Comparison of ENCODE assay signal across 13 cellular contexts in genomic region chr16:57564571-57565270, GRCh38. TPM values are rescaled to one million over a fixed set of nuclear protein-coding genes. Genes with fewer than 3 reads are reported as not detected.
DNase-seq lines count a peak whose midpoint lies in the region; ATAC-seq and TF ChIP-seq lines count a peak whose summit lies in the region.
"Had no signal": no experiment of that assay in that cellular context is flagged by ENCODE, and none has a peak within 500 bp of the region (broad histone marks: within the 10 kb centered on the region; RNA-seq: fewer than 3 reads in every experiment).

No MANE protein-coding gene starts in this region.

- H4K20me1 ChIP-seq in BLaER1 (no peaks in the 10 kb centered on the region), IMR-90 (ENCODE audit: insufficient read depth, low read length) (no peaks in the 10 kb centered on the region)

- H3K4me3 Mint-ChIP-seq in MCF 10A (ENCODE audit: unreplicated experiment): no peak overlapping the region
- H3K4me3 Mint-ChIP-seq: CD4-positive, alpha-beta T cell had no signal

- TF ChIP-seq CTCF in IMR-90 (conservative IDR thresholded peaks at IDR 0.05; ENCODE audit: low read depth, low read length): no peak
- no peak for TF ChIP-seq CTCF in MCF 10A (IDR thresholded peaks at IDR 0.05; ENCODE audit: unreplicated experiment)
- TF ChIP-seq CTCF in kidney epithelial cell (IDR thresholded peaks at IDR 0.05; ENCODE audit: insufficient read depth, low read length, poor library complexity, severe bottlenecking): no peak

- no peak overlapping the region for H2BK15ac ChIP-seq in IMR-90 (ENCODE audit: low read depth, low read length)

- H3K14ac ChIP-seq in IMR-90 (replicated peaks; ENCODE audit: low read depth, low read length): no peak overlapping the region

- H3K4me1 Mint-ChIP-seq in MCF 10A (ENCODE audit: insufficient read depth, unreplicated experiment): peaks cover 10% of the 10 kb centered on the region

- DNase-seq in IMR-90 (peak; percentile 62), MCF 10A (ENCODE audit: unreplicated experiment) (peak; percentile 32), kidney epithelial cell (ENCODE audit: low read depth) (peak; percentile 16), SKM-1 (lab: John Stamatoyannopoulos, UW; ENCODE audit: unreplicated experiment) (no peak), GM03348 (ENCODE audit: low spot score) (no peak), NCI-H446 treated with DMSO at 0.1 percent for 48 hours (lab: John Stamatoyannopoulos, UW) (no peak)
- DNase-seq: CD4-positive, alpha-beta T cell; NCI-H2171; stimulated activated CD4-positive, alpha-beta T cell treated with anti-CD3 and anti-CD28 coated beads, Interleukin-2, amount 100 ng/mL, for 24 hours; stimulated activated naive CD4-positive, alpha-beta T cell treated with Interleukin-2 at 50 U/mL for 16 hours; T-helper 2 cell had no signal

- TF ChIP-seq POLR2A in IMR-90 (IDR thresholded peaks at IDR 0.05; ENCODE audit: low read depth, low read length): no peak

- peaks cover 38% of the 10 kb centered on the region for H3K27me3 Mint-ChIP-seq in MCF 10A (ENCODE audit: insufficient read depth, unreplicated experiment)

- peak overlapping the region; percentile 39; the same call in 1 of the 2 replicates for H3K4me2 ChIP-seq in BLaER1
- no peak overlapping the region for H3K4me2 ChIP-seq in IMR-90 (ENCODE audit: low read depth, low read length)

- peak overlapping the region; percentile 28 for H2AFZ ChIP-seq in IMR-90 (replicated peaks; ENCODE audit: low read length, poor library complexity)

- H3K36me3 Mint-ChIP-seq in MCF 10A (ENCODE audit: insufficient read depth, unreplicated experiment): no peaks in the 10 kb centered on the region

- H3K4me3 ChIP-seq in BLaER1 (no peak overlapping the region), IMR-90 (ENCODE audit: insufficient read depth, low read depth, low read length) (no peak overlapping the region), kidney epithelial cell (ENCODE audit: low read depth, low read length) (no peak overlapping the region)

- H4K8ac ChIP-seq in IMR-90 (ENCODE audit: low read depth in 2 of 2, low read length in 2 of 2): no peak overlapping the region

- in situ Hi-C loops in IMR-90 (cut with MboI; ENCODE audit: low sequenced_read_pairs): loop anchor here (10.0 kb wide), 1 partner anchor 440 kb away; the partner anchor contains the start of genes USB1 and ZNF319

- no peak overlapping the region for H3K4ac ChIP-seq in IMR-90 (ENCODE audit: low read depth, low read length)

- no peak overlapping the region for H4K5ac ChIP-seq in IMR-90 (ENCODE audit: low read depth, low read length)

- POLR2A ChIA-PET in IMR-90 (lab: Charles Lee; ENCODE audit: unreplicated experiment) (no interaction called here), MCF 10A (lab: Yijun Ruan, JAX) (no interaction called here)

- peak overlapping the region; percentile 50 for H2AK9ac ChIP-seq in IMR-90 (replicated peaks; ENCODE audit: low read depth, low read length, poor library complexity)

- H3K23ac ChIP-seq in IMR-90 (ENCODE audit: low read depth, low read length): no peak overlapping the region

- ATAC-seq in IMR-90 (ENCODE audit: low read depth) (peak; percentile 61), HG02571 (IDR thresholded peaks at IDR 0.05; ENCODE audit: unreplicated experiment) (no peak)

- H3K9me3 Mint-ChIP-seq in MCF 10A (ENCODE audit: unreplicated experiment): peaks cover 17% of the 10 kb centered on the region

- H3K27me3 ChIP-seq in BLaER1: no peaks in the 10 kb centered on the region
- peaks cover 23% of the 10 kb centered on the region for H3K27me3 ChIP-seq in IMR-90 (ENCODE audit: control insufficient read depth, insufficient read depth, low read length)
- peaks cover 3% of the 10 kb centered on the region for H3K27me3 ChIP-seq in kidney epithelial cell (ENCODE audit: control insufficient read depth, insufficient read depth, low read length)

- H2AK5ac ChIP-seq in IMR-90 (ENCODE audit: low read depth, low read length): no peak overlapping the region

- no peaks in the 10 kb centered on the region for H3K79me1 ChIP-seq in IMR-90 (ENCODE audit: low read depth in 1 of 2, low read length in 2 of 2)

- H3K9me3 ChIP-seq in BLaER1: peaks cover 24% of the 10 kb centered on the region
- peaks cover 22% of the 10 kb centered on the region for H3K9me3 ChIP-seq in IMR-90 (ENCODE audit: control insufficient read depth, insufficient read depth, low read length)

- no peak overlapping the region for H3K27ac Mint-ChIP-seq in MCF 10A (ENCODE audit: low read depth, unreplicated experiment)
- H3K27ac Mint-ChIP-seq: CD4-positive, alpha-beta T cell had no signal

- H3K9me1 ChIP-seq in IMR-90 (ENCODE audit: insufficient read depth, low read length): no peaks in the 10 kb centered on the region

- no peak overlapping the region for H3K56ac ChIP-seq in IMR-90 (ENCODE audit: extremely low read depth, insufficient read depth, low read length)

- no peak overlapping the region for H2BK120ac ChIP-seq in IMR-90 (ENCODE audit: low read depth, low read length)

- no peak overlapping the region for H2BK5ac ChIP-seq in IMR-90 (ENCODE audit: low read depth, low read length, poor library complexity, severe bottlenecking)

- intact Hi-C loops in IMR-90 (cut with micrococcal nuclease) (no loop called here), MCF 10A (cut with micrococcal nuclease) (no loop called here)

- H2BK20ac ChIP-seq in IMR-90 (ENCODE audit: low read depth, low read length): no peak overlapping the region

- H3K27ac ChIP-seq in BLaER1 (no peak overlapping the region), IMR-90 (ENCODE audit: insufficient read depth, low read length) (no peak overlapping the region)

- dilution Hi-C loops in IMR-90 (cut with HindIII; ENCODE audit: low sequenced_read_pairs, unreplicated experiment): no loop called here

- H3K4me1 ChIP-seq in BLaER1: peaks cover 17% of the 10 kb centered on the region
- H3K4me1 ChIP-seq in IMR-90 (ENCODE audit: control insufficient read depth, insufficient read depth, low read length): peaks cover 3% of the 10 kb centered on the region; the same call in 1 of the 2 replicates

- TF ChIP-seq RAD21 in IMR-90 (IDR thresholded peaks at IDR 0.05; ENCODE audit: low read length): no peak

- BruUV-seq in IMR-90 (replicated peaks; lab: Mats Ljungman, UMichigan) (no TSS peak), MCF 10A (replicated peaks; lab: Mats Ljungman, UMichigan) (no TSS peak)

- CTCF ChIA-PET in IMR-90 (lab: Yijun Ruan, JAX) (no interaction called here), MCF 10A (lab: Yijun Ruan, JAX) (interaction anchor here (0.7 to 2.6 kb wide), 3 partner anchors 12 to 88 kb away, joined by 3 to 11 read pairs (median 11); no protein-coding TSS in a partner anchor)

- H3K36me3 ChIP-seq in BLaER1 (no peaks in the 10 kb centered on the region), IMR-90 (ENCODE audit: control insufficient read depth, insufficient read depth, low read length) (no peaks in the 10 kb centered on the region), kidney epithelial cell (ENCODE audit: control insufficient read depth, insufficient read depth, low read length) (no peaks in the 10 kb centered on the region)

- no peak overlapping the region for H3K18ac ChIP-seq in IMR-90 (ENCODE audit: low read depth, low read length)

- H3K9ac ChIP-seq in BLaER1 (no peak overlapping the region), IMR-90 (ENCODE audit: low read depth, low read length) (no peak overlapping the region)

- no peak overlapping the region for H4K91ac ChIP-seq in IMR-90 (ENCODE audit: insufficient read depth, low read depth, low read length)

- 44% methylated on average over 4 of the region's 10 CpGs; no CpG with 5 or more reads in 1 of the 2 experiments for WGBS in IMR-90 (ENCODE audit: extremely low coverage in 2 of 2, insufficient read length in 1 of 2), 2 experiments

TF ChIP-seq in IMR-90, 13 proteins besides CTCF, POLR2A, EP300 and RAD21:
- TF ChIP-seq USF2 (IDR thresholded peaks at IDR 0.05; ENCODE audit: low read depth, low read length) (peak; percentile 86), MAFK (IDR thresholded peaks at IDR 0.05; ENCODE audit: low read depth, low read length) (no peak), BHLHE40 (IDR thresholded peaks at IDR 0.05; ENCODE audit: low read depth, low read length) (peak; percentile 89), RCOR1 (IDR thresholded peaks at IDR 0.05; ENCODE audit: insufficient replicate concordance, low read length) (no peak), SMC3 (IDR thresholded peaks at IDR 0.05; ENCODE audit: low read depth, low read length) (no peak)

RNA-seq across cellular contexts. Expression of gene ADGRG5, which starts 22.3 kb away (rescaled TPM):
- total RNA-seq in IMR-90 (2012; rRNA removed): not detected in 2 replicates
- polyA plus RNA-seq in IMR-90 (2012; rRNA removed): not detected in 2 replicates
- 0.02 TPM in 1 of 2 replicates, not detected in the other for polyA plus RNA-seq in IMR-90 (2012; cell fraction: cytosol; rRNA removed)
- 0.04 TPM in 1 of 2 replicates, not detected in the other for polyA plus RNA-seq in IMR-90 (2012; cell fraction: nucleus; rRNA removed; ENCODE audit: low replicate concordance)
- total RNA-seq in MCF 10A (2022): not detected in 2 replicates
- total RNA-seq in kidney epithelial cell: 1.0 and 2.5 TPM in 2 replicates

RNA-seq across cellular contexts. Expression of gene CCDC102A, which starts 28.4 kb away (rescaled TPM):
- 5.4 and 5.6 TPM in 2 replicates for total RNA-seq in IMR-90 (2012; rRNA removed)
- polyA plus RNA-seq in IMR-90 (2012; rRNA removed): 8.5 and 11.4 TPM in 2 replicates
- 20.6 and 24.3 TPM in 2 replicates for polyA plus RNA-seq in IMR-90 (2012; cell fraction: cytosol; rRNA removed)
- polyA plus RNA-seq in IMR-90 (2012; cell fraction: nucleus; rRNA removed; ENCODE audit: low replicate concordance): 9.6 and 18.3 TPM in 2 replicates
- 3.8 and 4.1 TPM in 2 replicates for total RNA-seq in MCF 10A (2022)
- total RNA-seq in kidney epithelial cell: 11.4 and 14.0 TPM in 2 replicates

Comparison
In these comparisons a context has a peak if more than half of its experiments do, and no peak if none do; other contexts are left out.
1. DNase-seq: peak in IMR-90 (single experiment), MCF 10A (single experiment) and kidney epithelial cell (single experiment); none in SKM-1 (single experiment), GM03348 (single experiment) and NCI-H446 treated with DMSO at 0.1 percent for 48 hours (single experiment).